In genomic region chr15:92633418-92633817, GRCh38 we compare ENCODE assay signal across 24 cellular contexts.
"Had no signal": no experiment of that assay in that cellular context is flagged by ENCODE, and none has a peak within 500 bp of the region (broad histone marks: within the 10 kb centered on the region; RNA-seq: fewer than 3 reads in every experiment).

No MANE protein-coding gene starts in this region.

- H3K27me3 Mint-ChIP-seq: activated naive CD4-positive, alpha-beta T cell treated with anti-CD3 and anti-CD28 coated beads, Interleukin-2, amount 10 ng/mL, durations not matched to agents 7 days and 5 days had no signal

- DNase-seq: activated CD4-positive, alpha-beta T cell treated with anti-CD3 and anti-CD28 coated beads, Interleukin-2, amount 10 ng/mL, durations not matched to agents 24 days and 14 days; activated CD8-positive, alpha-beta memory T cell treated with anti-CD3 and anti-CD28 coated beads, Interleukin-2, amount 10 ng/mL, durations not matched to agents 7 days and 5 days; activated CD8-positive, alpha-beta T cell treated with anti-CD3 and anti-CD28 coated beads for 36 hours; activated effector memory CD4-positive, alpha-beta T cell treated with anti-CD3 and anti-CD28 coated beads, Interleukin-2, amount 50 U/mL, for 16 hours; activated naive CD4-positive, alpha-beta T cell treated with anti-CD3 and anti-CD28 coated beads, Interleukin-2, amount 10 ng/mL, durations not matched to agents 7 days and 5 days; activated T-cell treated with anti-CD3 and anti-CD28 coated beads for 4 hours; amygdala; cerebellar nuclear complex; heart right ventricle; naive thymus-derived CD8-positive, alpha-beta T cell; psoas muscle; right cardiac atrium; stimulated activated CD4-positive, alpha-beta T cell treated with anti-CD3 and anti-CD28 coated beads, Interleukin-2, amount 100 ng/mL, for 24 hours; stimulated activated naive CD8-positive, alpha-beta T cell treated with anti-CD3 and anti-CD28 coated beads, Interleukin-15, amount 100 ng/mL, for 72 hours; T-helper 17 cell had no signal

- H3K36me3 Mint-ChIP-seq: activated CD8-positive, alpha-beta memory T cell treated with anti-CD3 and anti-CD28 coated beads, Interleukin-2, amount 10 ng/mL, durations not matched to agents 7 days and 5 days; activated naive CD4-positive, alpha-beta T cell treated with anti-CD3 and anti-CD28 coated beads, Interleukin-2, amount 10 ng/mL, durations not matched to agents 7 days and 5 days; stimulated activated effector memory CD8-positive, alpha-beta T cell treated with anti-CD3 and anti-CD28 coated beads, Interleukin-12 subunit alpha, Interleukin-12 subunit beta, amount 100 ng/mL, for 72 hours had no signal

- H3K27me3 ChIP-seq: heart right ventricle, neutrophil, pancreas, suprapubic skin, tibial nerve had no signal

- H3K36me3 ChIP-seq: neutrophil, suprapubic skin had no signal

- H3K27ac Mint-ChIP-seq: activated CD4-positive, alpha-beta T cell treated with anti-CD3 and anti-CD28 coated beads, Interleukin-2, amount 10 ng/mL, durations not matched to agents 24 days and 14 days; activated CD8-positive, alpha-beta memory T cell treated with anti-CD3 and anti-CD28 coated beads, Interleukin-2, amount 10 ng/mL, durations not matched to agents 7 days and 5 days; activated CD8-positive, alpha-beta T cell treated with anti-CD3 and anti-CD28 coated beads for 36 hours; activated naive CD4-positive, alpha-beta T cell treated with anti-CD3 and anti-CD28 coated beads, Interleukin-2, amount 10 ng/mL, durations not matched to agents 7 days and 5 days; mesothelial cell of epicardium; naive thymus-derived CD8-positive, alpha-beta T cell; stimulated activated effector memory CD8-positive, alpha-beta T cell treated with anti-CD3 and anti-CD28 coated beads, Interleukin-12 subunit alpha, Interleukin-12 subunit beta, amount 100 ng/mL, for 72 hours; stimulated activated naive CD8-positive, alpha-beta T cell treated with anti-CD3 and anti-CD28 coated beads, Interleukin-15, amount 100 ng/mL, for 72 hours; T-helper 17 cell had no signal

- H3K27ac ChIP-seq: coronary artery, epithelial cell of prostate, heart right ventricle, neutrophil, pancreas, psoas muscle, suprapubic skin, tibial nerve had no signal

- H3K4me3 ChIP-seq: coronary artery, heart right ventricle, lung, pancreas, psoas muscle, suprapubic skin, tibial nerve had no signal

- H3K9me3 ChIP-seq: heart right ventricle, neutrophil, pancreas, psoas muscle, suprapubic skin, tibial nerve had no signal

- H3K4me3 Mint-ChIP-seq: activated CD4-positive, alpha-beta T cell treated with anti-CD3 and anti-CD28 coated beads, Interleukin-2, amount 10 ng/mL, durations not matched to agents 24 days and 14 days; activated CD8-positive, alpha-beta memory T cell treated with anti-CD3 and anti-CD28 coated beads, Interleukin-2, amount 10 ng/mL, durations not matched to agents 7 days and 5 days; activated CD8-positive, alpha-beta T cell treated with anti-CD3 and anti-CD28 coated beads for 36 hours; activated naive CD4-positive, alpha-beta T cell treated with anti-CD3 and anti-CD28 coated beads, Interleukin-2, amount 10 ng/mL, durations not matched to agents 7 days and 5 days; mesothelial cell of epicardium; naive thymus-derived CD8-positive, alpha-beta T cell; stimulated activated effector memory CD8-positive, alpha-beta T cell treated with anti-CD3 and anti-CD28 coated beads, Interleukin-12 subunit alpha, Interleukin-12 subunit beta, amount 100 ng/mL, for 72 hours; stimulated activated naive CD8-positive, alpha-beta T cell treated with anti-CD3 and anti-CD28 coated beads, Interleukin-15, amount 100 ng/mL, for 72 hours; T-helper 17 cell had no signal

- H3K9me3 Mint-ChIP-seq: activated CD4-positive, alpha-beta T cell treated with anti-CD3 and anti-CD28 coated beads, Interleukin-2, amount 10 ng/mL, durations not matched to agents 24 days and 14 days; activated naive CD4-positive, alpha-beta T cell treated with anti-CD3 and anti-CD28 coated beads, Interleukin-2, amount 10 ng/mL, durations not matched to agents 7 days and 5 days; mesothelial cell of epicardium; naive thymus-derived CD8-positive, alpha-beta T cell; stimulated activated effector memory CD8-positive, alpha-beta T cell treated with anti-CD3 and anti-CD28 coated beads, Interleukin-12 subunit alpha, Interleukin-12 subunit beta, amount 100 ng/mL, for 72 hours; stimulated activated naive CD8-positive, alpha-beta T cell treated with anti-CD3 and anti-CD28 coated beads, Interleukin-15, amount 100 ng/mL, for 72 hours had no signal
